In genomic region chr12:67968725-67969124, GRCh38 we compare ENCODE assay signal across 38 cellular contexts. TPM values are rescaled to one million over a fixed set of nuclear protein-coding genes. Genes with fewer than 3 reads are reported as not detected.
"Had no signal": no experiment of that assay in that cellular context is flagged by ENCODE, and none has a peak within 500 bp of the region (broad histone marks: within the 10 kb centered on the region; RNA-seq: fewer than 3 reads in every experiment).

No MANE protein-coding gene starts in this region.

- H3K4me1 ChIP-seq: adrenal gland, body of pancreas, breast epithelium had no signal

- ATAC-seq: activated CD8-positive, alpha-beta T cell treated with anti-CD3 and anti-CD28 coated beads for 36 hours; activated naive CD4-positive, alpha-beta T cell treated with anti-CD3 and anti-CD28 coated beads, Interleukin-2, amount 50 U/mL, for 72 hours; activated T-cell treated with anti-CD3 and anti-CD28 coated beads, Interleukin-2, amount 50 U/mL, for 4 hours; activated T-cell treated with anti-CD3 and anti-CD28 coated beads, Interleukin-2, amount 50 U/mL, for 72 hours; activated T-helper 17 cell treated with anti-CD3 and anti-CD28 coated beads, Interleukin-2, amount 50 U/mL, for 72 hours; body of pancreas had no signal

- H3K36me3 Mint-ChIP-seq: activated CD4-positive, alpha-beta memory T cell treated with anti-CD3 and anti-CD28 coated beads for 36 hours; activated naive CD4-positive, alpha-beta T cell treated with anti-CD3 and anti-CD28 coated beads, Interleukin-2, amount 50 U/mL, for 72 hours; activated naive CD8-positive, alpha-beta T cell treated with anti-CD3 and anti-CD28 coated beads for 36 hours had no signal

- H3K9me3 Mint-ChIP-seq: activated B cell treated with CpG ODN at 0.5 μM for 24 hours; activated CD4-positive, alpha-beta memory T cell treated with anti-CD3 and anti-CD28 coated beads for 36 hours; activated CD4-positive, alpha-beta T cell treated with anti-CD3 and anti-CD28 coated beads, Interleukin-2, amount 10 ng/mL, durations not matched to agents 24 days and 14 days; activated CD8-positive, alpha-beta T cell treated with anti-CD3 and anti-CD28 coated beads for 36 hours; activated naive CD4-positive, alpha-beta T cell treated with anti-CD3 and anti-CD28 coated beads for 36 hours; activated naive CD8-positive, alpha-beta T cell treated with anti-CD3 and anti-CD28 coated beads for 36 hours; activated T-cell treated with anti-CD3 and anti-CD28 coated beads, Interleukin-2, amount 50 U/mL, for 4 hours; activated T-cell treated with anti-CD3 and anti-CD28 coated beads, Interleukin-2, amount 50 U/mL, for 72 hours; activated T-helper 1 cell treated with anti-CD3 and anti-CD28 coated beads, Interleukin-12 subunit alpha, Interleukin-12 subunit beta, Interleukin-2, Interleukin-4 antibody, amounts not matched to agents 30 ng/mL and 10 ng/mL and 1 ng/mL, durations not matched to agents 14 hours and 24 hours and 36 hours; activated T-helper 17 cell treated with anti-CD3 and anti-CD28 coated beads, Interleukin-2, amount 50 U/mL, for 72 hours; T-helper 1 cell treated with Interleukin-12 subunit alpha and Interleukin-12 subunit beta and Interleukin-4 antibody, amounts not matched to agents 30 μg/mL and 1 μg/mL, for 36 hours; T-helper 2 cell treated with Interferon-gamma antibody and Interleukin-4, amounts not matched to agents 5 μg/mL and 100 μg/mL, for 36 hours had no signal

- H3K9me3 ChIP-seq: adrenal gland, body of pancreas, breast epithelium had no signal

- H3K27ac ChIP-seq: adrenal gland, body of pancreas, brain microvascular endothelial cell, breast epithelium, VCaP had no signal

- H3K27me3 Mint-ChIP-seq: activated B cell treated with CpG ODN at 0.5 μM for 24 hours; activated CD4-positive, alpha-beta memory T cell treated with anti-CD3 and anti-CD28 coated beads for 36 hours; activated CD8-positive, alpha-beta T cell treated with anti-CD3 and anti-CD28 coated beads for 36 hours; activated naive CD8-positive, alpha-beta T cell treated with anti-CD3 and anti-CD28 coated beads for 36 hours; activated T-helper 17 cell treated with anti-CD3 and anti-CD28 coated beads, Interleukin-2, amount 50 U/mL, for 72 hours had no signal

- H3K4me1 Mint-ChIP-seq: activated CD4-positive, alpha-beta T cell treated with anti-CD3 and anti-CD28 coated beads, Interleukin-2, amount 10 ng/mL, durations not matched to agents 24 days and 14 days; activated naive CD8-positive, alpha-beta T cell treated with anti-CD3 and anti-CD28 coated beads for 36 hours; activated T-helper 17 cell treated with anti-CD3 and anti-CD28 coated beads, Interleukin-2, amount 50 U/mL, for 72 hours had no signal

- H3K4me3 Mint-ChIP-seq: activated B cell treated with CpG ODN at 0.5 μM for 24 hours; activated CD4-positive, alpha-beta memory T cell treated with anti-CD3 and anti-CD28 coated beads for 36 hours; activated CD4-positive, alpha-beta T cell treated with anti-CD3 and anti-CD28 coated beads, Interleukin-2, amount 10 ng/mL, durations not matched to agents 24 days and 14 days; activated CD8-positive, alpha-beta T cell treated with anti-CD3 and anti-CD28 coated beads for 36 hours; activated naive CD4-positive, alpha-beta T cell treated with anti-CD3 and anti-CD28 coated beads for 36 hours; activated naive CD8-positive, alpha-beta T cell treated with anti-CD3 and anti-CD28 coated beads for 36 hours; activated T-cell treated with anti-CD3 and anti-CD28 coated beads, Interleukin-2, amount 50 U/mL, for 4 hours; activated T-cell treated with anti-CD3 and anti-CD28 coated beads, Interleukin-2, amount 50 U/mL, for 72 hours; activated T-helper 1 cell treated with anti-CD3 and anti-CD28 coated beads, Interleukin-12 subunit alpha, Interleukin-12 subunit beta, Interleukin-2, Interleukin-4 antibody, amounts not matched to agents 30 ng/mL and 10 ng/mL and 1 ng/mL, durations not matched to agents 14 hours and 24 hours and 36 hours; activated T-helper 17 cell treated with anti-CD3 and anti-CD28 coated beads, Interleukin-2, amount 50 U/mL, for 72 hours; T-helper 1 cell treated with Interleukin-12 subunit alpha and Interleukin-12 subunit beta and Interleukin-4 antibody, amounts not matched to agents 30 μg/mL and 1 μg/mL, for 36 hours; T-helper 2 cell treated with Interferon-gamma antibody and Interleukin-4, amounts not matched to agents 5 μg/mL and 100 μg/mL, for 36 hours had no signal

- DNase-seq: activated B cell treated with CpG ODN at 0.5 μM for 24 hours; activated CD4-positive, alpha-beta memory T cell treated with anti-CD3 and anti-CD28 coated beads for 36 hours; activated CD4-positive, alpha-beta T cell treated with anti-CD3 and anti-CD28 coated beads for 4 hours; activated CD4-positive, alpha-beta T cell treated with anti-CD3 and anti-CD28 coated beads, Interleukin-2, amount 50 U/mL, for 1 hour; activated CD4-positive, alpha-beta T cell treated with anti-CD3 and anti-CD28 coated beads, Interleukin-2, amount 50 U/mL, for 4 hours; activated CD4-positive, CD25-positive, alpha-beta regulatory T cell treated with anti-CD3 and anti-CD28 coated beads, Interleukin-2, amount 50 U/mL, for 72 hours; activated CD8-positive, alpha-beta memory T cell treated with anti-CD3 and anti-CD28 coated beads, Interleukin-2, amount 50 U/mL, for 4 hours; activated CD8-positive, alpha-beta T cell treated with anti-CD3 and anti-CD28 coated beads for 36 hours; activated effector memory CD4-positive, alpha-beta T cell treated with anti-CD3 and anti-CD28 coated beads, Interleukin-2, amount 50 U/mL, for 16 hours; activated gamma-delta T cell treated with Interleukin-2 at 50 U/mL for 16 hours; activated naive CD4-positive, alpha-beta T cell; activated naive CD4-positive, alpha-beta T cell treated with anti-CD3 and anti-CD28 coated beads for 36 hours; activated naive CD4-positive, alpha-beta T cell treated with anti-CD3 and anti-CD28 coated beads, Interleukin-2, amount 50 U/mL, for 16 hours; activated naive CD8-positive, alpha-beta T cell treated with anti-CD3 and anti-CD28 coated beads for 36 hours; activated T-cell treated with anti-CD3 and anti-CD28 coated beads for 4 hours; activated T-cell treated with anti-CD3 and anti-CD28 coated beads, Interleukin-2, amount 50 U/mL, for 1 hour; activated T-cell treated with anti-CD3 and anti-CD28 coated beads, Interleukin-2, amount 50 U/mL, for 4 hours; activated T-cell treated with anti-CD3 and anti-CD28 coated beads, Interleukin-2, amount 50 U/mL, for 72 hours; adrenal gland; amniotic stem cell; aorta; body of pancreas; brain microvascular endothelial cell; central memory CD4-positive, alpha-beta T cell; T-helper 1 cell; T-helper 2 cell; T-helper 9 cell had no signal

- H3K27me3 ChIP-seq: adrenal gland, body of pancreas, brain microvascular endothelial cell, breast epithelium had no signal

- FAIRE-seq: TTC549 had no signal

- H3K27ac Mint-ChIP-seq: activated B cell treated with CpG ODN at 0.5 μM for 24 hours; activated CD4-positive, alpha-beta memory T cell treated with anti-CD3 and anti-CD28 coated beads for 36 hours; activated CD4-positive, alpha-beta T cell treated with anti-CD3 and anti-CD28 coated beads, Interleukin-2, amount 10 ng/mL, durations not matched to agents 24 days and 14 days; activated CD8-positive, alpha-beta T cell treated with anti-CD3 and anti-CD28 coated beads for 36 hours; activated naive CD4-positive, alpha-beta T cell treated with anti-CD3 and anti-CD28 coated beads for 36 hours; activated naive CD4-positive, alpha-beta T cell treated with anti-CD3 and anti-CD28 coated beads, Interleukin-2, amount 50 U/mL, for 72 hours; activated naive CD8-positive, alpha-beta T cell treated with anti-CD3 and anti-CD28 coated beads for 36 hours; activated T-cell treated with anti-CD3 and anti-CD28 coated beads, Interleukin-2, amount 50 U/mL, for 72 hours; activated T-helper 1 cell treated with anti-CD3 and anti-CD28 coated beads, Interleukin-12 subunit alpha, Interleukin-12 subunit beta, Interleukin-2, Interleukin-4 antibody, amounts not matched to agents 30 ng/mL and 10 ng/mL and 1 ng/mL, durations not matched to agents 14 hours and 24 hours and 36 hours; activated T-helper 17 cell treated with anti-CD3 and anti-CD28 coated beads, Interleukin-2, amount 50 U/mL, for 72 hours; T-helper 1 cell treated with Interleukin-12 subunit alpha and Interleukin-12 subunit beta and Interleukin-4 antibody, amounts not matched to agents 30 μg/mL and 1 μg/mL, for 36 hours; T-helper 2 cell treated with Interferon-gamma antibody and Interleukin-4, amounts not matched to agents 5 μg/mL and 100 μg/mL, for 36 hours had no signal

- H3K4me3 ChIP-seq: adrenal gland, body of pancreas, breast epithelium had no signal

- H3K36me3 ChIP-seq: adrenal gland, brain microvascular endothelial cell, breast epithelium had no signal

RNA-seq across cellular contexts. Expression of gene IFNG-AS1, which starts 20.5 kb away (rescaled TPM):
- total RNA-seq: activated CD4-positive, alpha-beta T cell treated with anti-CD3 and anti-CD28 coated beads, Interleukin-2, amount 10 ng/mL, durations not matched to agents 24 days and 14 days; activated naive CD8-positive, alpha-beta T cell treated with anti-CD3 and anti-CD28 coated beads for 36 hours; activated T-cell treated with anti-CD3 and anti-CD28 coated beads, Interleukin-2, amount 50 U/mL, for 72 hours; activated T-helper 17 cell treated with anti-CD3 and anti-CD28 coated beads, Interleukin-2, amount 50 U/mL, for 72 hours; astrocyte; body of pancreas; cerebellum had no signal
- polyA plus RNA-seq: adrenal gland, aorta had no signal
